9 cellular contexts compared by ENCODE assay signal in genomic region chr1:228465134-228465533, GRCh38. TPM values are rescaled to one million over a fixed set of nuclear protein-coding genes. Genes with fewer than 3 reads are reported as not detected.
DNase-seq lines count a peak whose midpoint lies in the region; ATAC-seq and TF ChIP-seq lines count a peak whose summit lies in the region.
"Had no signal": no experiment of that assay in that cellular context is flagged by ENCODE, and none has a peak within 500 bp of the region (broad histone marks: within the 10 kb centered on the region; RNA-seq: fewer than 3 reads in every experiment).

No MANE protein-coding gene starts in this region.

- POLR2A ChIA-PET in BJ (lab: Charles Lee), result no interaction called here
- POLR2A ChIA-PET in naive thymus-derived CD8-positive, alpha-beta T cell (lab: Charles Lee), result interaction anchor here (0.8 to 3.2 kb wide), 3 partner anchors 21 to 325 kb away, joined by 3 to 27 read pairs (median 5); partner anchors contain the start of genes RNF187 and TRIM11

- peak overlapping the region; percentile 78 for H3K4me3 Mint-ChIP-seq in chondrocyte (ENCODE audit: unreplicated experiment)
- H3K4me3 Mint-ChIP-seq in naive thymus-derived CD8-positive, alpha-beta T cell, result peak overlapping the region; percentile 76 to 95 (median 88)

- H3K27me3 Mint-ChIP-seq in chondrocyte (ENCODE audit: low read depth), result peaks cover 33% of the 10 kb centered on the region
- peaks cover 16 to 58% (median 35%) of the 10 kb centered on the region in 5 donors for H3K27me3 Mint-ChIP-seq in naive thymus-derived CD8-positive, alpha-beta T cell

- CTCF ChIA-PET in BJ (lab: Yijun Ruan, JAX), result interaction anchor here (1.3 to 1.4 kb wide), 2 partner anchors 35 to 51 kb away, joined by 4 read pairs; no protein-coding TSS in a partner anchor

- peaks cover 19% of the 10 kb centered on the region; the same call in 1 of the 2 replicates for H3K4me1 ChIP-seq in HUES48 (ENCODE audit: control insufficient read depth, insufficient read depth, low read length)

- H3K9me3 Mint-ChIP-seq in chondrocyte (ENCODE audit: low read depth), result no peaks in the 10 kb centered on the region
- H3K9me3 Mint-ChIP-seq in naive thymus-derived CD8-positive, alpha-beta T cell, result no peaks in the 10 kb centered on the region

- TF ChIP-seq CTCF in BJ (IDR thresholded peaks at IDR 0.05; ENCODE audit: insufficient read depth, low read depth, low read length) (no peak), chondrocyte (IDR thresholded peaks at IDR 0.05) (no peak)

- H3K27me3 ChIP-seq in BJ (ENCODE audit: control insufficient read depth, insufficient read depth, low read length) (peaks cover 19% of the 10 kb centered on the region), HUES48 (ENCODE audit: control insufficient read depth, insufficient read depth, low read length) (peaks cover 59% of the 10 kb centered on the region)

- H3K36me3 Mint-ChIP-seq in chondrocyte (ENCODE audit: low read depth), result no peaks in the 10 kb centered on the region
- H3K36me3 Mint-ChIP-seq in naive thymus-derived CD8-positive, alpha-beta T cell, result no peaks in the 10 kb centered on the region

- DNase-seq in BJ (ENCODE audit: low read depth) (no peak), chondrocyte (ENCODE audit: low spot score) (no peak), nucleus accumbens (lab: John Stamatoyannopoulos, UW) (no peak), RKO (ENCODE audit: low spot score) (no peak), NCI-H2196 treated with DMSO at 0.1 percent for 48 hours (lab: John Stamatoyannopoulos, UW; ENCODE audit: unreplicated experiment) (no peak)
- DNase-seq in naive thymus-derived CD8-positive, alpha-beta T cell, result no peak
- DNase-seq: NCI-H526 had no signal

- no peak for ATAC-seq in naive thymus-derived CD8-positive, alpha-beta T cell
- ATAC-seq in HG02981 (IDR thresholded peaks at IDR 0.05; ENCODE audit: unreplicated experiment), result no peak

- H3K27ac ChIP-seq in HUES48 (ENCODE audit: low read depth, low read length), result peak overlapping the region; percentile 49

- H3K36me3 ChIP-seq in BJ (ENCODE audit: control insufficient read depth, insufficient read depth, low read length) (no peaks in the 10 kb centered on the region), HUES48 (ENCODE audit: control insufficient read depth, insufficient read depth, low read length) (no peaks in the 10 kb centered on the region)

- peaks cover 19% of the 10 kb centered on the region for H3K4me1 Mint-ChIP-seq in chondrocyte (ENCODE audit: low read depth)
- peaks cover 20 to 48% (median 35%) of the 10 kb centered on the region in 4 donors for H3K4me1 Mint-ChIP-seq in naive thymus-derived CD8-positive, alpha-beta T cell

- no peak overlapping the region for H3K27ac Mint-ChIP-seq in chondrocyte (ENCODE audit: unreplicated experiment)
- H3K27ac Mint-ChIP-seq in naive thymus-derived CD8-positive, alpha-beta T cell, result peak overlapping the region; percentile 2 to 89 (median 76)

- H3K4me3 ChIP-seq in BJ (ENCODE audit: low read depth, low read length), result peak overlapping the region; percentile 39
- H3K4me3 ChIP-seq in HUES48 (ENCODE audit: low read depth, low read length), result peak overlapping the region; percentile 78

- no peaks in the 10 kb centered on the region for H3K9me3 ChIP-seq in HUES48 (ENCODE audit: control insufficient read depth, insufficient read depth, low read length)

- no peak overlapping the region for H3K9ac ChIP-seq in HUES48 (ENCODE audit: low read depth, low read length)

RNA-seq across cellular contexts. Expression of gene RNF187, which starts 22.0 kb away (rescaled TPM):
- polyA plus RNA-seq in BJ (2011; rRNA removed), result 90.2 and 106 TPM in 2 replicates
- polyA minus RNA-seq in BJ (2011; rRNA and poly(A)+ RNA removed), result 51.0 and 74.6 TPM in 2 replicates
- 124 to 196 TPM (median 193 TPM) in 3 replicates for total RNA-seq in chondrocyte
- 10 to 100 TPM; 84.8 to 87.6 TPM for total RNA-seq in naive thymus-derived CD8-positive, alpha-beta T cell
- polyA plus RNA-seq in naive thymus-derived CD8-positive, alpha-beta T cell, result 10 to 100 TPM; 28.4 to 62.6 (median 47.5) TPM

RNA-seq across cellular contexts. Expression of gene TRIM17, which starts 48.5 kb away (rescaled TPM):
- 0.33 and 0.55 TPM in 2 replicates for polyA plus RNA-seq in BJ (2011; rRNA removed)
- 0.81 and 0.98 TPM in 2 replicates for polyA minus RNA-seq in BJ (2011; rRNA and poly(A)+ RNA removed)
- 0.28 to 0.35 TPM in 2 of 3 replicates, not detected in the other for total RNA-seq in chondrocyte
- total RNA-seq in naive thymus-derived CD8-positive, alpha-beta T cell, result 1 to 10 TPM; 1.7 to 3.1 TPM
- under 1 TPM; 0.39 to 0.62 (median 0.58) TPM for polyA plus RNA-seq in naive thymus-derived CD8-positive, alpha-beta T cell

RNA-seq across cellular contexts. Expression of gene TRIM11, which starts 58.5 kb away (rescaled TPM):
- polyA plus RNA-seq in BJ (2011; rRNA removed), result 5.6 and 11.0 TPM in 2 replicates
- 12.3 and 16.1 TPM in 2 replicates for polyA minus RNA-seq in BJ (2011; rRNA and poly(A)+ RNA removed)
- total RNA-seq in chondrocyte, result 16.0 to 22.4 TPM (median 20.0 TPM) in 3 replicates
- 10 to 100 TPM; 50.0 to 54.8 TPM for total RNA-seq in naive thymus-derived CD8-positive, alpha-beta T cell
- 10 to 100 TPM in 2 of 3 donors, 1 to 10 TPM in 1; 9.2 to 17.9 (median 13.6) TPM for polyA plus RNA-seq in naive thymus-derived CD8-positive, alpha-beta T cell
